In genomic region chr10:110225441-110225755, GRCh38 we compare ENCODE assay signal across 8 cellular contexts. TPM values are rescaled to one million over a fixed set of nuclear protein-coding genes. Genes with fewer than 3 reads are reported as not detected.
DNase-seq lines count a peak whose midpoint lies in the region; ATAC-seq and TF ChIP-seq lines count a peak whose summit lies in the region.

No MANE protein-coding gene starts in this region.

- H3K36me3 Mint-ChIP-seq in MCF 10A (ENCODE audit: insufficient read depth, unreplicated experiment), result peaks cover 13% of the 10 kb centered on the region
- peaks cover 6 to 22% (median 13%) of the 10 kb centered on the region in 5 donors for H3K36me3 Mint-ChIP-seq in naive thymus-derived CD4-positive, alpha-beta T cell

- H3K4me2 ChIP-seq in SK-N-SH, result peak overlapping the region; percentile 74

- H3K4me1 ChIP-seq in SK-N-SH (ENCODE audit: control insufficient read depth in 1 of 2, insufficient read depth in 2 of 2, low read depth in 1 of 2, low read length in 1 of 2), result peaks cover 0 to 12% of the 10 kb centered on the region in 2 experiments; a peak in 2 of 4 replicates
- peaks cover 16 to 27% of the 10 kb centered on the region in 2 donors for H3K4me1 ChIP-seq in naive thymus-derived CD4-positive, alpha-beta T cell (ENCODE audit: control insufficient read depth in 2 of 2, insufficient read depth in 2 of 2, low read length in 2 of 2)

- peaks cover 0 to 21% of the 10 kb centered on the region in 2 experiments for H3K36me3 ChIP-seq in SK-N-SH (replicated peaks in 1 of 2; ENCODE audit: control insufficient read depth in 1 of 2, insufficient read depth in 2 of 2, low read length in 1 of 2)
- peaks cover 0 to 4% (median 0%) of the 10 kb centered on the region in 3 experiments for H3K36me3 ChIP-seq in naive thymus-derived CD4-positive, alpha-beta T cell (ENCODE audit: control insufficient read depth in 2 of 3, insufficient read depth in 3 of 3, low read length in 3 of 3)

- H3K4me3 ChIP-seq in SK-N-SH (ENCODE audit: low read depth in 2 of 2, low read length in 1 of 2), result peak overlapping the region; percentile 57 to 83
- peak overlapping the region; percentile 59 for H3K4me3 ChIP-seq in naive thymus-derived CD4-positive, alpha-beta T cell (ENCODE audit: low read length)

- peak overlapping the region; percentile 67 for H3K27ac Mint-ChIP-seq in MCF 10A (ENCODE audit: low read depth, unreplicated experiment)
- H3K27ac Mint-ChIP-seq in naive thymus-derived CD4-positive, alpha-beta T cell, result peak overlapping the region; percentile 75 to 96 (median 91)

- ATAC-seq in SK-N-SH treated with all-trans-retinoic acid at 6 μM for 48 hours, result no peak
- peak; percentile 4 for ATAC-seq in HG03342 (IDR thresholded peaks at IDR 0.05; ENCODE audit: unreplicated experiment)
- no peak for ATAC-seq in naive thymus-derived CD4-positive, alpha-beta T cell

- H2AFZ ChIP-seq in SK-N-SH (ENCODE audit: low read depth), result peak overlapping the region; percentile 80; the same call in 1 of the 2 replicates

- TF ChIP-seq CTCF in SK-N-SH (IDR thresholded peaks at IDR 0.05) (no peak), MCF 10A (IDR thresholded peaks at IDR 0.05; ENCODE audit: unreplicated experiment) (no peak)

- no peaks in the 10 kb centered on the region for H4K20me1 ChIP-seq in SK-N-SH (ENCODE audit: insufficient read depth)

- H3K9me2 ChIP-seq in SK-N-SH, result no peaks in the 10 kb centered on the region

- peak overlapping the region; percentile 31; the same call in 1 of the 2 replicates for H3K9ac ChIP-seq in SK-N-SH

- peaks cover 33% of the 10 kb centered on the region for H3K4me1 Mint-ChIP-seq in MCF 10A (ENCODE audit: insufficient read depth, unreplicated experiment)
- H3K4me1 Mint-ChIP-seq in naive thymus-derived CD4-positive, alpha-beta T cell, result peaks cover 27 to 69% (median 48%) of the 10 kb centered on the region in 7 donors

- no peaks in the 10 kb centered on the region for H3K27me3 ChIP-seq in SK-N-SH (ENCODE audit: insufficient read depth)
- H3K27me3 ChIP-seq in naive thymus-derived CD4-positive, alpha-beta T cell (ENCODE audit: control insufficient read depth in 2 of 2, insufficient read depth in 2 of 2, low read length in 2 of 2), result no peaks in the 10 kb centered on the region

- no peaks in the 10 kb centered on the region for H3K9me3 Mint-ChIP-seq in MCF 10A (ENCODE audit: unreplicated experiment)
- no peaks in the 10 kb centered on the region for H3K9me3 Mint-ChIP-seq in naive thymus-derived CD4-positive, alpha-beta T cell

- DNase-seq in SK-N-SH, result no peak
- DNase-seq in MCF 10A (ENCODE audit: unreplicated experiment), result no peak
- no peak for DNase-seq in naive thymus-derived CD4-positive, alpha-beta T cell
- DNase-seq in NCI-H774 (lab: John Stamatoyannopoulos, UW), result no peak
- no peak for DNase-seq in NCI-H1048 (lab: John Stamatoyannopoulos, UW)
- no peak for DNase-seq in NCI-H2227 treated with DMSO at 0.1 percent for 48 hours (lab: John Stamatoyannopoulos, UW)

- H3K79me2 ChIP-seq in SK-N-SH (ENCODE audit: insufficient read depth), result no peaks in the 10 kb centered on the region

- no peaks in the 10 kb centered on the region for H3K9me3 ChIP-seq in SK-N-SH
- H3K9me3 ChIP-seq in naive thymus-derived CD4-positive, alpha-beta T cell (ENCODE audit: control insufficient read depth in 2 of 3, low read length in 3 of 3), result no peaks in the 10 kb centered on the region

- intact Hi-C loops in MCF 10A (cut with micrococcal nuclease), result loop anchor here (1.0 to 10.0 kb wide), 2 partner anchors 14 to 341 kb away; no protein-coding TSS in a partner anchor
- intact Hi-C loops in naive thymus-derived CD4-positive, alpha-beta T cell (cut with micrococcal nuclease), result loop anchor here (1.0 to 5.0 kb wide), 10 partner anchors 69 to 647 kb away; partner anchors contain the start of genes PDCD4 (in 1 of the 2) and SMC3 (in 1 of the 2)

- no peak for TF ChIP-seq RAD21 in SK-N-SH (IDR thresholded peaks at IDR 0.05; ENCODE audit: low read length)

- no peaks in the 10 kb centered on the region for H3K27me3 Mint-ChIP-seq in MCF 10A (ENCODE audit: insufficient read depth, unreplicated experiment)
- no peaks in the 10 kb centered on the region for H3K27me3 Mint-ChIP-seq in naive thymus-derived CD4-positive, alpha-beta T cell

- H3K27ac ChIP-seq in SK-N-SH (ENCODE audit: low read depth in 2 of 2, low read length in 1 of 2), result peak overlapping the region; percentile 39 to 65; a peak in 3 of 4 replicates
- H3K27ac ChIP-seq in naive thymus-derived CD4-positive, alpha-beta T cell (ENCODE audit: low read depth, low read length), result peak overlapping the region; percentile 92

- POLR2A ChIA-PET in SK-N-SH (lab: Yijun Ruan, JAX), result interaction anchor here (1.1 kb wide), 1 partner anchor 17 kb away, joined by 3 read pairs; no protein-coding TSS in a partner anchor
- POLR2A ChIA-PET in MCF 10A (lab: Yijun Ruan, JAX), result interaction anchor here (1.0 to 12.0 kb wide), 7 partner anchors 9 to 87 kb away, joined by 3 to 288 read pairs (median 4); partner anchors contain the start of gene MXI1
- POLR2A ChIA-PET in naive thymus-derived CD4-positive, alpha-beta T cell (lab: Charles Lee), result interaction anchor here (1.0 to 10.4 kb wide), 3 partner anchors 15 to 82 kb away, joined by 3 to 353 read pairs (median 5); partner anchors contain the start of genes MXI1 and SMNDC1

- TF ChIP-seq EP300 in SK-N-SH (IDR thresholded peaks at IDR 0.05; ENCODE audit: borderline replicate concordance in 1 of 2, low read depth in 1 of 2, low read length in 1 of 2), result no peak

- CTCF ChIA-PET in SK-N-SH (lab: Yijun Ruan, JAX), result interaction anchor here (0.7 to 6.0 kb wide), 12 partner anchors 10 to 504 kb away, joined by 3 to 32 read pairs (median 4); partner anchors contain the start of gene MXI1
- CTCF ChIA-PET in MCF 10A (lab: Yijun Ruan, JAX), result interaction anchor here (0.7 to 7.7 kb wide), 7 partner anchors 13 to 101 kb away, joined by 3 to 120 read pairs (median 6); partner anchors contain the start of gene MXI1
- CTCF ChIA-PET in naive thymus-derived CD4-positive, alpha-beta T cell (lab: Charles Lee), result interaction anchor here (0.7 to 6.5 kb wide), 4 partner anchors 10 to 87 kb away, joined by 3 to 95 read pairs (median 4); partner anchors contain the start of gene MXI1

- WGBS in SK-N-SH (ENCODE audit: low lambda C conversion rate), result 3% methylated on average over 8 of the region's 8 CpGs

- no TSS peak for BruUV-seq in MCF 10A (replicated peaks; lab: Mats Ljungman, UMichigan)

- no peaks in the 10 kb centered on the region for H3F3A ChIP-seq in SK-N-SH (replicated peaks; ENCODE audit: insufficient read depth)

- H3K4me3 Mint-ChIP-seq in MCF 10A (ENCODE audit: unreplicated experiment), result peak overlapping the region; percentile 81
- peak overlapping the region; percentile 85 to 97 (median 88) for H3K4me3 Mint-ChIP-seq in naive thymus-derived CD4-positive, alpha-beta T cell

TF ChIP-seq in SK-N-SH, 30 proteins besides CTCF, POLR2A, EP300 and RAD21:
- TF ChIP-seq RXRA (IDR thresholded peaks at IDR 0.05; ENCODE audit: borderline replicate concordance, low read depth), result no peak

TF ChIP-seq in SK-N-SH treated with all-trans-retinoic acid at 6 μM for 48 hours, 23 proteins besides CTCF, POLR2A, EP300 and RAD21:
- no peak for TF ChIP-seq ZC3H10 (CRISPR knock-in tag; IDR thresholded peaks at IDR 0.05)
- no peak for TF ChIP-seq PATZ1 (CRISPR knock-in tag; IDR thresholded peaks at IDR 0.05; ENCODE audit: borderline replicate concordance)
- no peak for TF ChIP-seq ZFP3 (CRISPR knock-in tag; IDR thresholded peaks at IDR 0.05)
- no peak for TF ChIP-seq CSDC2 (CRISPR knock-in tag; IDR thresholded peaks at IDR 0.05)
- TF ChIP-seq POU6F1 (CRISPR knock-in tag; IDR thresholded peaks at IDR 0.05; ENCODE audit: borderline replicate concordance, low read depth), result no peak
- no peak for TF ChIP-seq ZNF70 (CRISPR knock-in tag; IDR thresholded peaks at IDR 0.05)
- TF ChIP-seq OSR1 (CRISPR knock-in tag; IDR thresholded peaks at IDR 0.05), result no peak
- no peak for TF ChIP-seq SNAI2 (CRISPR knock-in tag; IDR thresholded peaks at IDR 0.05)
- no peak for TF ChIP-seq RARB (CRISPR knock-in tag; IDR thresholded peaks at IDR 0.05)
- no peak for TF ChIP-seq BACH2 (CRISPR knock-in tag; IDR thresholded peaks at IDR 0.05; ENCODE audit: borderline replicate concordance)

RNA-seq across cellular contexts. Expression of gene MXI1, which starts 18.0 kb away (rescaled TPM):
- polyA plus RNA-seq in SK-N-SH (2012; rRNA removed), result 13.8 and 17.8 TPM in 2 replicates
- polyA plus RNA-seq in SK-N-SH (2012; cell fraction: cytosol; rRNA removed), result 16.4 and 18.0 TPM in 2 replicates
- 12.8 and 28.2 TPM in 2 replicates for polyA plus RNA-seq in SK-N-SH (2012; cell fraction: nucleus; rRNA removed)
- total RNA-seq in MCF 10A (2022), result 16.9 and 19.5 TPM in 2 replicates
- 10 to 100 TPM; 36.6 to 57.1 (median 54.9) TPM for total RNA-seq in naive thymus-derived CD4-positive, alpha-beta T cell
- polyA plus RNA-seq in naive thymus-derived CD4-positive, alpha-beta T cell, result 10 to 100 TPM; 46.1 to 52.7 TPM
